18 cellular contexts compared by ENCODE assay signal in genomic region chr2:202612145-202612544, GRCh38.
"Had no signal": no experiment of that assay in that cellular context is flagged by ENCODE, and none has a peak within 500 bp of the region (broad histone marks: within the 10 kb centered on the region; RNA-seq: fewer than 3 reads in every experiment).

No MANE protein-coding gene starts in this region.

- H3K27me3 ChIP-seq: heart left ventricle, sigmoid colon, testis, tibial nerve, upper lobe of right lung, vagina had no signal

- H3K4me3 ChIP-seq: heart left ventricle, sigmoid colon, skin epidermis, testis, tibial nerve, upper lobe of right lung, vagina had no signal

- H3K9me3 ChIP-seq: heart left ventricle, sigmoid colon, testis, tibial nerve, upper lobe of right lung, vagina had no signal

- H3K4me1 ChIP-seq: sigmoid colon, upper lobe of right lung, vagina had no signal

- H3K27ac ChIP-seq: heart left ventricle, sigmoid colon, skin epidermis, testis, tibial nerve, upper lobe of right lung, vagina had no signal

- ATAC-seq: heart left ventricle; natural killer cell; stimulated activated naive B cell treated with anti-CD40 and anti-IgM and Interleukin-4, amounts not matched to agents 10 μg/mL and 1 μg/mL and 100 μg/mL, for 72 hours; stimulated activated naive CD8-positive, alpha-beta T cell treated with anti-CD3 and anti-CD28 coated beads, Interleukin-15, amount 100 ng/mL, for 72 hours; upper lobe of right lung had no signal

- H3K36me3 ChIP-seq: heart left ventricle, sigmoid colon, tibial nerve, upper lobe of right lung, vagina had no signal

- DNase-seq: effector CD4-positive, alpha-beta T cell; endodermal cell; erythroblast; heart left ventricle; hippocampal formation; kidney glomerular epithelial cell; natural killer cell; posterior cingulate gyrus; sigmoid colon; stimulated activated CD4-positive, alpha-beta T cell treated with anti-CD3 and anti-CD28 coated beads, Interleukin-2, amount 100 ng/mL, for 24 hours; stimulated activated CD4-positive, alpha-beta T cell treated with anti-CD3 and anti-CD28 coated beads, Interleukin-4, amount 100 ng/mL, for 4 hours; stimulated activated naive B cell treated with anti-CD40 and anti-IgM and Interleukin-4, amounts not matched to agents 10 μg/mL and 1 μg/mL and 100 μg/mL, for 72 hours; stimulated activated naive CD8-positive, alpha-beta T cell treated with anti-CD3 and anti-CD28 coated beads, Interleukin-15, amount 100 ng/mL, for 72 hours; testis; upper lobe of right lung had no signal
